Comparison of ENCODE assay signal across 16 cellular contexts in the genomic region with DNA sequence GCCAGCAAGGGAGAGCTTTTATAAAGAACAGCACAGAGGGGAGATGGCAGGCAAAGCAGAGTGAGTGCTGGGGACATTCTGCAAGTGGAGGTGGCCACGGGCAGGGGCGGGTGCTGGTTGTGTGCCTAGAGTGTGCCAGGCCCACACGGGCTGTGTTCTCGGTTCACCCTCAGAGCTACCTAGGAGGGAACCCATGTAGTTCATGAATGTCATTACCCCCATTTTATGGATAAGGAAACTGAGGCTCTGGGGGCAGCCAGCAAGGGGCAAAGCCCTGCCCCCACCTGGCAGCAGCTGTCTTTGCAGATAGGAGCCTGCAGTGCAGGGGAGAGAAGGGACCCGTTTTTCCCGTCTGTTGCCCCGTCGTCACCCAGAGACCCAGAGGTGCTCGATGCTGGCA.
DNase-seq lines count a peak whose midpoint lies in the region; ATAC-seq and TF ChIP-seq lines count a peak whose summit lies in the region.
"Had no signal": no experiment of that assay in that cellular context is flagged by ENCODE, and none has a peak within 500 bp of the region (broad histone marks: within the 10 kb centered on the region; RNA-seq: fewer than 3 reads in every experiment).

No MANE protein-coding gene starts in this region.

- H4K8ac ChIP-seq in mesenchymal stem cell (ENCODE audit: low read length) = peak overlapping the region; percentile 76

- peak overlapping the region; percentile 59 to 90 for H3K18ac ChIP-seq in mesenchymal stem cell (ENCODE audit: low read depth in 1 of 2, low read length in 2 of 2)

- ATAC-seq in Right ventricle myocardium inferior (no peak), HG03521 (IDR thresholded peaks at IDR 0.05; ENCODE audit: unreplicated experiment) (no peak), lower lobe of right lung (no peak)
- ATAC-seq: HCT116 had no signal

- no peaks in the 10 kb centered on the region for H3K79me1 ChIP-seq in mesenchymal stem cell (replicated peaks; ENCODE audit: low read length, poor library complexity, severe bottlenecking)

- no peak overlapping the region for H3K23ac ChIP-seq in mesenchymal stem cell (ENCODE audit: low read length in 2 of 2)

- no peak overlapping the region for H3K4me3 ChIP-seq in right atrium auricular region
- no peak overlapping the region for H3K4me3 ChIP-seq in adipocyte (ENCODE audit: low read length)
- no peak overlapping the region for H3K4me3 ChIP-seq in mesenchymal stem cell (ENCODE audit: insufficient read depth in 1 of 2, low read depth in 1 of 2, low read length in 2 of 2)
- H3K4me3 ChIP-seq in lower lobe of right lung = no peak overlapping the region

- H3K9me3 ChIP-seq in right atrium auricular region (peaks cover 0 to 15% of the 10 kb centered on the region in 2 donors), adipocyte (ENCODE audit: control insufficient read depth, low read length) (peaks cover 11% of the 10 kb centered on the region), mesenchymal stem cell (ENCODE audit: control insufficient read depth, low read length) (peaks cover 12% of the 10 kb centered on the region), lower lobe of right lung (peaks cover 4% of the 10 kb centered on the region)

- no peak overlapping the region for H2AFZ ChIP-seq in mesenchymal stem cell (ENCODE audit: low read depth, low read length)

- H3K4me1 ChIP-seq in right atrium auricular region (peaks cover 0 to 48% of the 10 kb centered on the region in 2 donors), adipocyte (ENCODE audit: control insufficient read depth, insufficient read depth, low read length) (peaks cover 51% of the 10 kb centered on the region), mesenchymal stem cell (ENCODE audit: control insufficient read depth, insufficient read depth, low read depth, low read length) (peaks cover 42% of the 10 kb centered on the region), lower lobe of right lung (peaks cover 42% of the 10 kb centered on the region)
- H3K4me1 ChIP-seq: Caco-2 had no signal

- DNase-seq in right atrium auricular region (ENCODE audit: low spot score) (no peak), Right ventricle myocardium inferior (ENCODE audit: missing footprints) (no peak), adipocyte (ENCODE audit: low read depth) (no peak), mesenchymal stem cell (no peak), SIG-M5 treated with dmso at 0.1 percent for 504 hours (lab: John Stamatoyannopoulos, UW; ENCODE audit: unreplicated experiment) (no peak), H4 (ENCODE audit: low spot score) (no peak), lower lobe of right lung (no peak)
- DNase-seq: Caco-2, KBM-7, NCI-H1105, NCI-H187, NCI-H446 treated with DMSO at 0.1 percent for 48 hours, NCI-H748 treated with DMSO at 0.1 percent for 48 hours, PC-3 had no signal

- no peak overlapping the region for H3K4me2 ChIP-seq in mesenchymal stem cell (ENCODE audit: low read length, poor library complexity, severe bottlenecking)

- H2AK5ac ChIP-seq in mesenchymal stem cell (ENCODE audit: low read length, severe bottlenecking) = peak overlapping the region; percentile 96

- H2BK12ac ChIP-seq in mesenchymal stem cell (ENCODE audit: low read length in 2 of 2) = peak overlapping the region; percentile 29 to 99

- H3K14ac ChIP-seq in mesenchymal stem cell (ENCODE audit: low read length in 2 of 2) = no peak overlapping the region

- H2BK5ac ChIP-seq in mesenchymal stem cell (ENCODE audit: low read depth, low read length, poor library complexity, severe bottlenecking) = peak overlapping the region; percentile 66

- peak overlapping the region; percentile 74 for H2BK120ac ChIP-seq in mesenchymal stem cell (ENCODE audit: low read depth, low read length)

- WGBS in mesenchymal stem cell = 91% methylated on average over 6 of the region's 9 CpGs

- TF ChIP-seq CTCF in right atrium auricular region (IDR thresholded peaks at IDR 0.05) (no peak), lower lobe of right lung (IDR thresholded peaks at IDR 0.05) (no peak)

- no peaks in the 10 kb centered on the region for H3K27me3 ChIP-seq in right atrium auricular region
- H3K27me3 ChIP-seq in adipocyte (replicated peaks; ENCODE audit: control insufficient read depth, insufficient read depth, low read length) = no peaks in the 10 kb centered on the region
- H3K27me3 ChIP-seq in mesenchymal stem cell (ENCODE audit: control insufficient read depth in 1 of 2, insufficient read depth in 1 of 2, low read length in 2 of 2) = no peaks in the 10 kb centered on the region
- no peaks in the 10 kb centered on the region for H3K27me3 ChIP-seq in lower lobe of right lung (ENCODE audit: low read depth)

- peak overlapping the region; percentile 89 for H4K91ac ChIP-seq in mesenchymal stem cell (ENCODE audit: low read length)

- H3K27ac ChIP-seq in right atrium auricular region (peak overlapping the region; percentile 18 to 51), mesenchymal stem cell (ENCODE audit: low read length, poor library complexity, severe bottlenecking) (no peak overlapping the region), lower lobe of right lung (no peak overlapping the region)

- H3K36me3 ChIP-seq in right atrium auricular region = no peaks in the 10 kb centered on the region
- no peaks in the 10 kb centered on the region for H3K36me3 ChIP-seq in adipocyte (ENCODE audit: control insufficient read depth, insufficient read depth, low read length, severe bottlenecking)
- no peaks in the 10 kb centered on the region for H3K36me3 ChIP-seq in mesenchymal stem cell (ENCODE audit: control insufficient read depth in 1 of 2, insufficient read depth in 2 of 2, low read depth in 1 of 2, low read length in 2 of 2)
- no peaks in the 10 kb centered on the region for H3K36me3 ChIP-seq in lower lobe of right lung

- intact Hi-C loops in Right ventricle myocardium inferior (cut with DNase I) = loop anchor here (5.0 kb wide), 1 partner anchor 45 kb away; no protein-coding TSS in a partner anchor
- intact Hi-C loops in lower lobe of right lung (cut with DNase I) = no loop called here

- H2BK15ac ChIP-seq in mesenchymal stem cell (ENCODE audit: low read depth, poor library complexity, severe bottlenecking) = peak overlapping the region; percentile 39

- peak overlapping the region; percentile 5 to 96 for H3K4ac ChIP-seq in mesenchymal stem cell (ENCODE audit: low read depth in 1 of 2, low read length in 2 of 2)

- peak overlapping the region; percentile 47 for H3K9ac ChIP-seq in adipocyte (ENCODE audit: low read length)
- no peak overlapping the region for H3K9ac ChIP-seq in mesenchymal stem cell (ENCODE audit: low read length)

Comparison
In these comparisons a context has a peak if more than half of its experiments do, and no peak if none do; other contexts are left out.
1. H3K27ac ChIP-seq: peak in right atrium auricular region (2 of 2); none in mesenchymal stem cell (single experiment) and lower lobe of right lung (single experiment).